In the genomic region with DNA sequence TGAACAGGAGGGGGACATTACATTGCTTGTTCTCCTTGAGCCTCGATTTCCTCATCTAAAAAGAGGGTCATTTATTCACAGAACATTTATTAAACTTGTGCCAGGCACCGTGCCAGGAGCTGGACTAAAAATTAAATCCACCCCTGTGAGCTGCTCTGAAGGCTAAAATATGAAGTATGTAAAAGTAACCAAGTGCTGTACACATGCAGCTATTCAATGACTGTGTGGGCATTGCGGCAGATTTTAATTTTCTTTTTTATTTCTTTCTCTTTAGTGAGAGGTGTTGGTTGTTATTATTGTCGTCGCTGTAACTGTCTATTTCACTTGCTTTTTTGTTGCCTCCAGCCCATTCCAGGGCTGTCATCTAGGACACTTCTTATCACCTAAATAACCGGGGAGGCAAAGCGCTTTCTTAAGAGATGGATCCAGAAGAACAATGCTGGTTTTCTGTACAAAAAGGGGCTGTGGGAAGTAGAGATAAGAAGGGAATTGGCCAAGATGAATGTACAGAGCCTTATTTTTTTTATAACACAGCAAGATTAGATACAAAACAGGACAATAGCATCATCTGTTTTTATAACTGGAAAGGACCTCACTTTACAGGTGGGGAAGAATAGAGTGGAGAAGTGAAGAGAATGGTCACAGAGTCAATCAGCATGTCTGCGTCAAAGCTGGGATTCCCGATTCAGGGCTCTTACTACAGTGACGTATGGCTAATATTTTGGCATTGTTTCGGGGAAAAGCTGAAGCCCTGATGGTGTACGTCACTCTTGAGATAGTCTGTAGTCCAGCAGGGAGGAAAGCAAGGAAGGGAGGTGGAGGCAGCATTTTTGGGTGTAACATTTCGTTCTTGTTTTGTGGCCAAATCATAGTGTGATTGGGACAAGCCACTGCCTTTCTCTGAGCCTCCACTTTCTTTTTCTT, we compare ENCODE assay signal across 20 cellular contexts. TPM values are rescaled to one million over a fixed set of nuclear protein-coding genes. Genes with fewer than 3 reads are reported as not detected.
DNase-seq lines count a peak whose midpoint lies in the region; ATAC-seq and TF ChIP-seq lines count a peak whose summit lies in the region.
"Had no signal": no experiment of that assay in that cellular context is flagged by ENCODE, and none has a peak within 500 bp of the region (broad histone marks: within the 10 kb centered on the region; RNA-seq: fewer than 3 reads in every experiment).

No MANE protein-coding gene starts in this region.

- H3K4me3 ChIP-seq in OCI-LY3 (ENCODE audit: low read length) (peak overlapping the region; percentile 31; the same call in 1 of the 2 replicates), osteoblast (ENCODE audit: insufficient read depth, low read length) (no peak overlapping the region), gastrocnemius medialis (no peak overlapping the region), spleen (no peak overlapping the region)
- H3K4me3 ChIP-seq: transverse colon had no signal

- ATAC-seq in activated T-cell treated with anti-CD3 and anti-CD28 coated beads, Interleukin-2, amount 50 U/mL, for 72 hours (replicated peaks in 1 of 2): no peak
- ATAC-seq in HG02798 (IDR thresholded peaks at IDR 0.05; ENCODE audit: poor library complexity, unreplicated experiment): no peak
- no peak for ATAC-seq in gastrocnemius medialis
- ATAC-seq: naive thymus-derived CD8-positive, alpha-beta T cell had no signal

- H3K36me3 ChIP-seq in OCI-LY3 (replicated peaks; ENCODE audit: low read depth, low read length) (no peaks in the 10 kb centered on the region), osteoblast (ENCODE audit: insufficient read depth, low read length) (no peaks in the 10 kb centered on the region), gastrocnemius medialis (no peaks in the 10 kb centered on the region), spleen (no peaks in the 10 kb centered on the region)
- H3K36me3 ChIP-seq: transverse colon had no signal

- no peaks in the 10 kb centered on the region for H3K27me3 Mint-ChIP-seq in activated T-cell treated with anti-CD3 and anti-CD28 coated beads, Interleukin-2, amount 50 U/mL, for 72 hours (ENCODE audit: low read depth)
- no peaks in the 10 kb centered on the region for H3K27me3 Mint-ChIP-seq in chondrocyte (ENCODE audit: low read depth)
- H3K27me3 Mint-ChIP-seq: brain; CD4-positive, alpha-beta T cell; dendritic cell treated with granulocyte-macrophage colony-stimulating factor and Interleukin-4, amounts not matched to agents 40 ng/mL and 50 ng/mL, for 4 days; naive thymus-derived CD8-positive, alpha-beta T cell had no signal

- in situ Hi-C loops in gastrocnemius medialis (cut with MboI; ENCODE audit: low sequenced_read_pairs in 4 of 4): no loop called here

- H3K79me2 ChIP-seq in OCI-LY3 (ENCODE audit: low read length) (no peaks in the 10 kb centered on the region), osteoblast (ENCODE audit: insufficient read depth, low read length) (no peaks in the 10 kb centered on the region)

- H3K4me2 ChIP-seq in OCI-LY3 (ENCODE audit: low read length): peak overlapping the region; percentile 70
- peak overlapping the region; percentile 56 for H3K4me2 ChIP-seq in osteoblast (ENCODE audit: insufficient read depth, low read length)

- H3K4me1 Mint-ChIP-seq in activated T-cell treated with anti-CD3 and anti-CD28 coated beads, Interleukin-2, amount 50 U/mL, for 72 hours (ENCODE audit: low read depth): peaks cover 30% of the 10 kb centered on the region
- peaks cover 50% of the 10 kb centered on the region for H3K4me1 Mint-ChIP-seq in chondrocyte (ENCODE audit: low read depth)

- no peak for TF ChIP-seq POLR2A in gastrocnemius medialis (IDR thresholded peaks at IDR 0.05)
- no peak for TF ChIP-seq POLR2A in spleen (IDR thresholded peaks at IDR 0.05)

- WGBS in spleen, 5 donors: 78 to 88% (median 86%) methylated on average over 13 of the region's 13 CpGs

- no peaks in the 10 kb centered on the region for H3K27me3 ChIP-seq in OCI-LY3 (ENCODE audit: low read depth, low read length)
- H3K27me3 ChIP-seq in osteoblast (ENCODE audit: insufficient read depth, low read length): no peaks in the 10 kb centered on the region
- no peaks in the 10 kb centered on the region for H3K27me3 ChIP-seq in gastrocnemius medialis
- no peaks in the 10 kb centered on the region for H3K27me3 ChIP-seq in spleen (replicated peaks in 1 of 7)
- H3K27me3 ChIP-seq: transverse colon had no signal

- TF ChIP-seq CTCF in OCI-LY3 (IDR thresholded peaks at IDR 0.05; ENCODE audit: low read depth, low read length) (no peak), chondrocyte (IDR thresholded peaks at IDR 0.05) (no peak), osteoblast (IDR thresholded peaks at IDR 0.05; ENCODE audit: extremely low read depth, low read depth, low read length) (no peak), gastrocnemius medialis (IDR thresholded peaks at IDR 0.05 in 4 of 5, conservative IDR thresholded peaks at IDR 0.05 in 1 of 5) (no peak), spleen (IDR thresholded peaks at IDR 0.05 in 8 of 11, conservative IDR thresholded peaks at IDR 0.05 in 3 of 11) (no peak)

- intact Hi-C loops in gastrocnemius medialis (cut with DNase I; ENCODE audit: low total_unique reads): no loop called here
- intact Hi-C loops in spleen (cut with DNase I; ENCODE audit: low total_unique reads): no loop called here

- no peaks in the 10 kb centered on the region for H3K9me3 ChIP-seq in OCI-LY3 (ENCODE audit: insufficient read depth, low read length)
- H3K9me3 ChIP-seq in osteoblast (ENCODE audit: low read depth, low read length): no peaks in the 10 kb centered on the region
- H3K9me3 ChIP-seq in gastrocnemius medialis: no peaks in the 10 kb centered on the region
- no peaks in the 10 kb centered on the region for H3K9me3 ChIP-seq in spleen
- H3K9me3 ChIP-seq: transverse colon had no signal

- H3K36me3 Mint-ChIP-seq in activated T-cell treated with anti-CD3 and anti-CD28 coated beads, Interleukin-2, amount 50 U/mL, for 72 hours (ENCODE audit: insufficient read depth in 2 of 2): peaks cover 6 to 13% of the 10 kb centered on the region in 2 donors
- no peaks in the 10 kb centered on the region for H3K36me3 Mint-ChIP-seq in chondrocyte (ENCODE audit: low read depth)
- H3K36me3 Mint-ChIP-seq: brain had no signal

- no peak overlapping the region for H3K9ac ChIP-seq in OCI-LY3 (ENCODE audit: low read length)

- no peak for DNase-seq in activated T-cell treated with anti-CD3 and anti-CD28 coated beads, Interleukin-2, amount 50 U/mL, for 72 hours
- DNase-seq in activated T-cell treated with anti-CD3 and anti-CD28 coated beads, Interleukin-2, amount 50 U/mL, for 1 hour: no peak
- DNase-seq in chondrocyte (ENCODE audit: low spot score) (no peak), osteoblast (ENCODE audit: insufficient read length, low spot score, missing footprints) (no peak), gastrocnemius medialis (no peak), spleen (no peak)
- DNase-seq: activated CD4-positive, alpha-beta T cell treated with anti-CD3 and anti-CD28 coated beads for 1 hour; activated CD8-positive, alpha-beta memory T cell treated with anti-CD3 and anti-CD28 coated beads, Interleukin-2, amount 50 U/mL, for 4 hours; CD4-positive, alpha-beta T cell; glutamatergic neuron; naive thymus-derived CD8-positive, alpha-beta T cell; NCI-H1436; transverse colon had no signal

- H3K9me3 Mint-ChIP-seq in activated T-cell treated with anti-CD3 and anti-CD28 coated beads, Interleukin-2, amount 50 U/mL, for 72 hours: peaks cover 4 to 8% of the 10 kb centered on the region in 2 donors
- no peaks in the 10 kb centered on the region for H3K9me3 Mint-ChIP-seq in chondrocyte (ENCODE audit: low read depth)
- H3K9me3 Mint-ChIP-seq: CD4-positive, alpha-beta T cell; dendritic cell treated with granulocyte-macrophage colony-stimulating factor and Interleukin-4, amounts not matched to agents 40 ng/mL and 50 ng/mL, for 4 days had no signal

- H3K4me1 ChIP-seq in OCI-LY3 (ENCODE audit: low read length): peaks cover 21% of the 10 kb centered on the region
- H3K4me1 ChIP-seq in osteoblast (ENCODE audit: insufficient read depth, low read length): peaks cover 32% of the 10 kb centered on the region
- peaks cover 6 to 8% of the 10 kb centered on the region in 2 donors for H3K4me1 ChIP-seq in gastrocnemius medialis
- peaks cover 12 to 42% (median 26%) of the 10 kb centered on the region in 6 donors for H3K4me1 ChIP-seq in spleen

- no peak overlapping the region for H3K27ac ChIP-seq in OCI-LY3 (ENCODE audit: low read length)
- peak overlapping the region; percentile 100 for H3K27ac ChIP-seq in osteoblast (ENCODE audit: low read depth, low read length)
- H3K27ac ChIP-seq in gastrocnemius medialis: no peak overlapping the region
- H3K27ac ChIP-seq in spleen: peak overlapping the region in 2 of 8 donors; percentile 26 to 48
- H3K27ac ChIP-seq: transverse colon had no signal

- H4K20me1 ChIP-seq in OCI-LY3 (ENCODE audit: insufficient read depth, low read length) (no peaks in the 10 kb centered on the region), osteoblast (ENCODE audit: insufficient read depth, low read length) (no peaks in the 10 kb centered on the region)

- peak overlapping the region in 1 of 2 donors; percentile 21 for H3K4me3 Mint-ChIP-seq in activated T-cell treated with anti-CD3 and anti-CD28 coated beads, Interleukin-2, amount 50 U/mL, for 72 hours
- no peak overlapping the region for H3K4me3 Mint-ChIP-seq in chondrocyte (ENCODE audit: unreplicated experiment)
- H3K4me3 Mint-ChIP-seq: brain; CD4-positive, alpha-beta T cell; dendritic cell treated with granulocyte-macrophage colony-stimulating factor and Interleukin-4, amounts not matched to agents 40 ng/mL and 50 ng/mL, for 4 days; naive thymus-derived CD8-positive, alpha-beta T cell had no signal

- peak overlapping the region; percentile 62; the same call in 1 of the 2 replicates for H2AFZ ChIP-seq in OCI-LY3 (ENCODE audit: low read depth, low read length)
- peak overlapping the region; percentile 5 for H2AFZ ChIP-seq in osteoblast (ENCODE audit: low read length)

- H3K27ac Mint-ChIP-seq in activated T-cell treated with anti-CD3 and anti-CD28 coated beads, Interleukin-2, amount 50 U/mL, for 72 hours: peak overlapping the region; percentile 21
- H3K27ac Mint-ChIP-seq in chondrocyte (ENCODE audit: unreplicated experiment): peak overlapping the region; percentile 89
- H3K27ac Mint-ChIP-seq: CD4-positive, alpha-beta T cell; progenitor cell of endocrine pancreas had no signal

RNA-seq across cellular contexts. Expression of gene IL1B, which starts 23.3 kb away (rescaled TPM):
- under 1 TPM in 1 of 2 donors, not detected in 1; 0.14 TPM for total RNA-seq in activated T-cell treated with anti-CD3 and anti-CD28 coated beads, Interleukin-2, amount 50 U/mL, for 72 hours
- not detected in 3 replicates for total RNA-seq in chondrocyte
- total RNA-seq in osteoblast: 0.36 TPM in 1 of 2 replicates, not detected in the other
- not detected for total RNA-seq in gastrocnemius medialis
- 10 to 100 TPM in 6 of 7 donors, 1 to 10 TPM in 1; 6.9 to 81.9 (median 16.1) TPM for total RNA-seq in spleen
- 1 to 10 TPM; 3.4 to 5.4 (median 5.1) TPM for polyA plus RNA-seq in spleen
- total RNA-seq: epithelial cell of proximal tubule; lung microvascular endothelial cell; naive thymus-derived CD8-positive, alpha-beta T cell; progenitor cell of endocrine pancreas had no signal
- polyA plus RNA-seq: naive thymus-derived CD8-positive, alpha-beta T cell had no signal

RNA-seq across cellular contexts. Expression of gene IL1A, which starts 29.0 kb away (rescaled TPM):
- total RNA-seq in activated T-cell treated with anti-CD3 and anti-CD28 coated beads, Interleukin-2, amount 50 U/mL, for 72 hours: 1 to 10 TPM; 1.4 to 6.6 TPM
- total RNA-seq in chondrocyte (not detected in 3 replicates), osteoblast (not detected in 2 replicates), gastrocnemius medialis (not detected), spleen (under 1 TPM in 5 of 7 donors, not detected in 2; 0.22 to 0.98 (median 0.70) TPM)
- 1 to 10 TPM in 1 of 3 donors, under 1 TPM in 2; 0.21 to 1.6 (median 0.67) TPM for polyA plus RNA-seq in spleen
- total RNA-seq: CD4-positive, alpha-beta T cell; lung microvascular endothelial cell; naive thymus-derived CD8-positive, alpha-beta T cell; transverse colon had no signal
- polyA plus RNA-seq: naive thymus-derived CD8-positive, alpha-beta T cell had no signal

RNA-seq across cellular contexts. Expression of gene CKAP2L, which starts 48.9 kb away (rescaled TPM):
- 10 to 100 TPM; 45.5 to 47.7 TPM for total RNA-seq in activated T-cell treated with anti-CD3 and anti-CD28 coated beads, Interleukin-2, amount 50 U/mL, for 72 hours
- total RNA-seq in chondrocyte (3.4 to 6.1 TPM (median 5.1 TPM) in 3 replicates), osteoblast (1.1 and 1.5 TPM in 2 replicates), gastrocnemius medialis (under 1 TPM in 2 of 4 donors, not detected in 2; 0.07 to 0.16 TPM), spleen (1 to 10 TPM in 6 of 7 donors, under 1 TPM in 1; 0.55 to 3.5 (median 2.1) TPM)
- 1 to 10 TPM in 1 of 3 donors, under 1 TPM in 2; 0.20 to 1.3 (median 0.83) TPM for polyA plus RNA-seq in spleen
- total RNA-seq: naive thymus-derived CD8-positive, alpha-beta T cell had no signal
- polyA plus RNA-seq: naive thymus-derived CD8-positive, alpha-beta T cell had no signal
